23 cellular contexts compared by ENCODE assay signal in genomic region chr6:31252625-31253024, GRCh38.
"Had no signal": no experiment of that assay in that cellular context is flagged by ENCODE, and none has a peak within 500 bp of the region (broad histone marks: within the 10 kb centered on the region; RNA-seq: fewer than 3 reads in every experiment).

No MANE protein-coding gene starts in this region.

- H3K27me3 Mint-ChIP-seq: T-helper 17 cell had no signal

- H3K9me3 ChIP-seq: suprapubic skin, transverse colon had no signal

- H3K4me1 Mint-ChIP-seq: activated CD4-positive, alpha-beta T cell treated with anti-CD3 and anti-CD28 coated beads for 36 hours; activated naive CD8-positive, alpha-beta T cell treated with anti-CD3 and anti-CD28 coated beads for 36 hours; mesothelial cell of epicardium; nephron had no signal

- H3K36me3 ChIP-seq: suprapubic skin, transverse colon had no signal

- H3K27ac Mint-ChIP-seq: activated CD4-positive, alpha-beta memory T cell treated with anti-CD3 and anti-CD28 coated beads for 36 hours; activated CD4-positive, alpha-beta T cell treated with anti-CD3 and anti-CD28 coated beads for 36 hours; activated naive CD8-positive, alpha-beta T cell treated with anti-CD3 and anti-CD28 coated beads for 36 hours; mesothelial cell of epicardium; nephron; T-helper 17 cell had no signal

- H3K4me3 Mint-ChIP-seq: activated CD4-positive, alpha-beta memory T cell treated with anti-CD3 and anti-CD28 coated beads for 36 hours; activated CD4-positive, alpha-beta T cell treated with anti-CD3 and anti-CD28 coated beads for 36 hours; activated naive CD8-positive, alpha-beta T cell treated with anti-CD3 and anti-CD28 coated beads for 36 hours; mesothelial cell of epicardium; nephron; T-helper 17 cell had no signal

- FAIRE-seq: frontal cortex had no signal

- H3K36me3 Mint-ChIP-seq: activated naive CD8-positive, alpha-beta T cell treated with anti-CD3 and anti-CD28 coated beads for 36 hours; mesothelial cell of epicardium had no signal

- DNase-seq: activated CD4-positive, alpha-beta memory T cell treated with anti-CD3 and anti-CD28 coated beads for 36 hours; activated CD4-positive, alpha-beta T cell treated with anti-CD3 and anti-CD28 coated beads for 36 hours; activated naive CD4-positive, alpha-beta T cell; activated naive CD8-positive, alpha-beta T cell treated with anti-CD3 and anti-CD28 coated beads for 36 hours; activated T-cell treated with anti-CD3 and anti-CD28 coated beads for 4 hours; amniotic stem cell; caudate nucleus; hypothalamus; islet precursor cell; occipital lobe; posterior cingulate gyrus; retina; stimulated activated CD4-positive, alpha-beta T cell treated with anti-CD3 and anti-CD28 coated beads, Interleukin-12 subunit alpha, Interleukin-12 subunit beta, amount 100 ng/mL, for 4 hours; stimulated activated CD4-positive, alpha-beta T cell treated with anti-CD3 and anti-CD28 coated beads, Interleukin-1b, Interleukin-23, amount 100 ng/mL, for 48 hours; stimulated activated CD8-positive, alpha-beta memory T cell treated with anti-CD3 and anti-CD28 coated beads, Interleukin-4, amount 100 ng/mL, for 48 hours; stimulated activated naive CD4-positive, alpha-beta T cell; T-helper 17 cell; transverse colon had no signal

- H3K27me3 ChIP-seq: suprapubic skin, transverse colon had no signal

- H3K4me3 ChIP-seq: lung, suprapubic skin, transverse colon had no signal

- H3K4me1 ChIP-seq: suprapubic skin, transverse colon had no signal
